18 cellular contexts compared by ENCODE assay signal in the genomic region with DNA sequence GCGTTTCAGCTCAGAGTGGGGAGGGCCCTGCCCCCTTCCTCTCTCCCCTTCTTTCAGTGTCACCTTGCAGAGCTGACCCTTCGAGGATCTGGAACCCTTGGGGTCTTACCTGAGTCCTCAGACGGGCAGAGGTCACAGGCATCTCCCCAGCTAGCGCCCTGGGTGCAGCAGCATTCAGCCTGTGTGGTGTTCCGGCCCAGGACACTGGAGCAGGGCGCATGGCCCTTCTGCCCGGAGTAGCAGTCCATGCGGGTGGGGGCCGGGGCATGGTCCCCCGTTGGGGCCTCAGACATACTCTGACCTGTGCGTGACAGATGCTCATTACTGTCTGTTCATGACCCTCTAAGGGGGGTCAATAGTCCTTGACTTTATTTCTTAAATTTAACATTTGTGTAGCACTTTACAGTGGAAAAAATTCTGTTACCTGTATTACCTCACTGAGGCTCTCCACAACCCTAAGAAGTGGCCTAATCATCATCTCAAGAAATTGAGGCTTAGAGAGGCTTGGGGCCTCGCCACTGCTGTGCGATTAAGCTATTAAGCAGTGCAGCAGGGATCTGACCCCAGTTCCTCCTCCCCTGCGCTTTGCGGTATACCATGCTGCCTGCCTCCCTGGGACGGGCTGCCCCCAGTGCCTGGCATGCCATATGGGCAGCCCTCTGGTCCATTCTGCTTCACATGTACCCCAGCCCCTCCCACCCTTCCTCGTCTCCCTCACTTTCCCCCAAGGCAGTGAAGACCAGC.
"Had no signal": no experiment of that assay in that cellular context is flagged by ENCODE, and none has a peak within 500 bp of the region (broad histone marks: within the 10 kb centered on the region; RNA-seq: fewer than 3 reads in every experiment).

No MANE protein-coding gene starts in this region.

- DNase-seq: activated CD4-positive, alpha-beta T cell treated with anti-CD3 and anti-CD28 coated beads for 48 hours; activated CD8-positive, alpha-beta T cell treated with anti-CD3 and anti-CD28 coated beads, Interleukin-2, amount 10 ng/mL, durations not matched to agents 7 days and 5 days; amygdala; body of pancreas; central memory CD4-positive, alpha-beta T cell; colonic mucosa; effector CD4-positive, alpha-beta T cell; kidney; mesendoderm; nucleus accumbens; stimulated activated CD4-positive, alpha-beta T cell treated with anti-CD3 and anti-CD28 coated beads, Interleukin-2, amount 100 ng/mL, for 48 hours; thyroid gland had no signal

- ATAC-seq: activated CD8-positive, alpha-beta T cell treated with anti-CD3 and anti-CD28 coated beads, Interleukin-2, amount 10 ng/mL, durations not matched to agents 7 days and 5 days; activated naive CD4-positive, alpha-beta T cell treated with anti-CD3 and anti-CD28 coated beads, Interleukin-2, amount 50 U/mL, for 72 hours; body of pancreas; natural killer cell treated with Interleukin-12 subunit alpha and Interleukin-12 subunit beta and Interleukin-15 and Interleukin-18, amount 100 ng/mL, for 72 hours; stimulated activated memory B cell treated with anti-CD40 and anti-IgM and Interleukin-4, amounts not matched to agents 10 μg/mL and 1 μg/mL and 100 μg/mL, for 72 hours; WTC11 had no signal

- H3K36me3 ChIP-seq: colonic mucosa had no signal

- H3K9me3 ChIP-seq: body of pancreas, colonic mucosa, esophagus muscularis mucosa, thyroid gland had no signal

- H3K4me1 ChIP-seq: body of pancreas, colonic mucosa had no signal

- H3K4me3 ChIP-seq: body of pancreas, colonic mucosa, esophagus muscularis mucosa, hepatocyte, thyroid gland had no signal

- H3K4me2 ChIP-seq: hepatocyte had no signal

- H3K27me3 ChIP-seq: body of pancreas, colonic mucosa, esophagus muscularis mucosa, hepatocyte, thyroid gland had no signal

- H3K27ac ChIP-seq: body of pancreas, colonic mucosa, esophagus muscularis mucosa, hepatocyte had no signal
